In the genomic region with DNA sequence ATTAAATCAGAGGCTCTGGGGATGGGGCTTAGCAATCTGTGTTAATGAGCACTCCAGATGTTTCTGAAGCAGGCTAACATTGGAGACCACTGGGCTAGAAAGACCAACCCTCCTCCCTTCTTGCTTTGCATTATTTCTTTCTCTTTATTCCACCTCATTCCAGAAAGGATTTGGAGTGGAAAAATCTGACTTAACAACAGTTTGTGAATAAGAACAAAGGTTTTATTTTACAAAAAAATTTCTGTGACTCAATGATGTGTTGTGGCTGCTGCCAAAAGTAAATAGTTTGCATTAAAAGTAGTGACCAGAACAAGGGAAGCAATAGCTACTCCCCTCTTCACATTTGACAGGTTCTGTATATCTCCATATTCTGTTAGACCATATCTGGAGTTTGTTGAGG, we compare ENCODE assay signal across 21 cellular contexts.
"Had no signal": no experiment of that assay in that cellular context is flagged by ENCODE, and none has a peak within 500 bp of the region (broad histone marks: within the 10 kb centered on the region; RNA-seq: fewer than 3 reads in every experiment).

No MANE protein-coding gene starts in this region.

- DNase-seq: activated B cell treated with CpG ODN at 0.5 μM for 24 hours; activated CD4-positive, alpha-beta T cell treated with anti-CD3 and anti-CD28 coated beads for 36 hours; activated CD4-positive, alpha-beta T cell treated with anti-CD3 and anti-CD28 coated beads, Interleukin-2, amount 50 U/mL, for 4 hours; activated CD8-positive, alpha-beta memory T cell treated with anti-CD3 and anti-CD28 coated beads for 24 hours; activated CD8-positive, alpha-beta memory T cell treated with anti-CD3 and anti-CD28 coated beads, Interleukin-2, amount 50 U/mL, for 4 hours; activated T-cell treated with anti-CD3 and anti-CD28 coated beads, Interleukin-2, amount 50 U/mL, for 24 hours; body of pancreas; caudate nucleus; effector memory CD4-positive, alpha-beta T cell; left cardiac atrium; sigmoid colon; stimulated activated CD4-positive, alpha-beta T cell treated with anti-CD3 and anti-CD28 coated beads, Interleukin-15, amount 100 ng/mL, for 24 hours; stimulated activated CD4-positive, alpha-beta T cell treated with anti-CD3 and anti-CD28 coated beads, Interleukin-2, amount 100 ng/mL, for 48 hours; stimulated activated naive CD4-positive, alpha-beta T cell; T-helper 17 cell; testis; trophoblast cell had no signal

- ATAC-seq: activated CD4-positive, alpha-beta T cell treated with anti-CD3 and anti-CD28 coated beads for 36 hours; activated T-helper 17 cell treated with anti-CD3 and anti-CD28 coated beads, Interleukin-2, amount 50 U/mL, for 72 hours; body of pancreas; left cardiac atrium; T-helper 17 cell had no signal

- H3K9me3 ChIP-seq: body of pancreas, sigmoid colon, testis, vagina had no signal

- H3K36me3 ChIP-seq: sigmoid colon, vagina had no signal

- H3K9ac ChIP-seq: parathyroid adenoma had no signal

- H3K4me1 ChIP-seq: body of pancreas, parathyroid adenoma, testis, vagina had no signal

- H3K4me3 ChIP-seq: body of pancreas, sigmoid colon, smooth muscle cell, testis, vagina had no signal

- H3K27ac ChIP-seq: body of pancreas, parathyroid adenoma, sigmoid colon, testis, vagina had no signal

- H3K27me3 ChIP-seq: body of pancreas, sigmoid colon, testis, vagina had no signal
